In the genomic region with DNA sequence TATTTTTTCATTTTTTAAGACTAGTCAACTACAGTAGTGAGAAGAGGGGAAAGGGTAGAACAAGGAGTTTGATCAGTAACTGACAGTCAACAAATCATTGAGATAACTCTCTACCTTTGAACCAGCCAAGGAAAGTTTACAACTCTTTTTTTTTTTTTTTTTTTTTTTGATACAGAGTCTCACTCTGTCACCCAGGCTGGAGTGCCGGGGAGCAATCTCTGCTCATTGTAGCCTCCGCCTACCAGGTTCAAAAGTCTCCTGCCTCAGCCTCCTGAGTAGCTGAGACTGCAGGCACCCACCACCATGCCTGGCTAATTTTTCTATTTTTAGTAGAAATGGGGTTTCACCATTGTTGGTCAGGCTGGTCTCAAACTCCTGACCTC, we compare ENCODE assay signal across 22 cellular contexts.
"Had no signal": no experiment of that assay in that cellular context is flagged by ENCODE, and none has a peak within 500 bp of the region (broad histone marks: within the 10 kb centered on the region; RNA-seq: fewer than 3 reads in every experiment).

No MANE protein-coding gene starts in this region.

- H3K27ac ChIP-seq: left ventricle myocardium inferior, neutrophil, ovary, tibial artery, uterus, WERI-Rb-1 had no signal

- H3K27me3 Mint-ChIP-seq: activated T-cell treated with anti-CD3 and anti-CD28 coated beads, Interleukin-2, amount 50 U/mL, for 24 hours; stimulated activated naive CD8-positive, alpha-beta T cell treated with anti-CD3 and anti-CD28 coated beads, Interleukin-15, Interleukin-2, amounts not matched to agents 100 ng/mL and 50 ng/mL, for 24 hours had no signal

- H3K36me3 ChIP-seq: left ventricle myocardium inferior, neutrophil, ovary, prostate gland, tibial artery, uterus, WERI-Rb-1 had no signal

- H3K4me3 ChIP-seq: left ventricle myocardium inferior, ovary, prostate gland, tibial artery, uterus had no signal

- ATAC-seq: activated CD8-positive, alpha-beta T cell treated with anti-CD3 and anti-CD28 coated beads, Interleukin-2, amount 10 ng/mL, durations not matched to agents 7 days and 5 days had no signal

- DNase-seq: activated CD4-positive, alpha-beta T cell treated with anti-CD3 and anti-CD28 coated beads, Interleukin-2, amount 50 U/mL, for 1 hour; activated CD4-positive, CD25-positive, alpha-beta regulatory T cell treated with anti-CD3 and anti-CD28 coated beads, Interleukin-2, amount 50 U/mL, for 72 hours; activated CD8-positive, alpha-beta T cell treated with anti-CD3 and anti-CD28 coated beads, Interleukin-2, amount 10 ng/mL, durations not matched to agents 7 days and 5 days; activated naive CD4-positive, alpha-beta T cell treated with anti-CD3 and anti-CD28 coated beads for 36 hours; activated T-cell treated with anti-CD3 and anti-CD28 coated beads, Interleukin-2, amount 50 U/mL, for 24 hours; effector CD4-positive, alpha-beta T cell; erythroblast; foreskin fibroblast; left ventricle myocardium inferior; mammary epithelial cell; midbrain; stimulated activated CD4-positive, alpha-beta T cell treated with anti-CD3 and anti-CD28 coated beads, Interleukin-12 subunit alpha, Interleukin-12 subunit beta, amount 100 ng/mL, for 4 hours; WERI-Rb-1 had no signal

- H3K4me3 Mint-ChIP-seq: activated CD8-positive, alpha-beta T cell treated with anti-CD3 and anti-CD28 coated beads, Interleukin-2, amount 10 ng/mL, durations not matched to agents 7 days and 5 days; activated naive CD4-positive, alpha-beta T cell treated with anti-CD3 and anti-CD28 coated beads for 36 hours; activated T-cell treated with anti-CD3 and anti-CD28 coated beads, Interleukin-2, amount 50 U/mL, for 24 hours; nephron; stimulated activated naive CD8-positive, alpha-beta T cell treated with anti-CD3 and anti-CD28 coated beads, Interleukin-15, Interleukin-2, amounts not matched to agents 100 ng/mL and 50 ng/mL, for 24 hours; T-helper 2 cell treated with Interferon-gamma antibody and Interleukin-4, amounts not matched to agents 5 μg/mL and 100 μg/mL, for 36 hours had no signal

- H3K9me3 Mint-ChIP-seq: activated naive CD4-positive, alpha-beta T cell treated with anti-CD3 and anti-CD28 coated beads for 36 hours; activated T-cell treated with anti-CD3 and anti-CD28 coated beads, Interleukin-2, amount 50 U/mL, for 24 hours; activated T-helper 2 cell treated with anti-CD3 and anti-CD28 coated beads, Interferon-gamma antibody, Interleukin-2, Interleukin-4, amounts not matched to agents 10 μg/mL and 5 μg/mL and 100 μg/mL, durations not matched to agents 14 hours and 24 hours and 36 hours; nephron; stimulated activated naive CD8-positive, alpha-beta T cell treated with anti-CD3 and anti-CD28 coated beads, Interleukin-15, Interleukin-2, amounts not matched to agents 100 ng/mL and 50 ng/mL, for 24 hours; T-helper 2 cell treated with Interferon-gamma antibody and Interleukin-4, amounts not matched to agents 5 μg/mL and 100 μg/mL, for 36 hours had no signal

- H3K9me3 ChIP-seq: left ventricle myocardium inferior, neutrophil, ovary, prostate gland, tibial artery, uterus had no signal

- H3K27me3 ChIP-seq: neutrophil, ovary, tibial artery, uterus had no signal

- H3K27ac Mint-ChIP-seq: activated CD8-positive, alpha-beta T cell treated with anti-CD3 and anti-CD28 coated beads, Interleukin-2, amount 10 ng/mL, durations not matched to agents 7 days and 5 days; activated naive CD4-positive, alpha-beta T cell treated with anti-CD3 and anti-CD28 coated beads for 36 hours; activated T-cell treated with anti-CD3 and anti-CD28 coated beads, Interleukin-2, amount 50 U/mL, for 24 hours; activated T-helper 2 cell treated with anti-CD3 and anti-CD28 coated beads, Interferon-gamma antibody, Interleukin-2, Interleukin-4, amounts not matched to agents 10 μg/mL and 5 μg/mL and 100 μg/mL, durations not matched to agents 14 hours and 24 hours and 36 hours; nephron; stimulated activated naive CD8-positive, alpha-beta T cell treated with anti-CD3 and anti-CD28 coated beads, Interleukin-15, Interleukin-2, amounts not matched to agents 100 ng/mL and 50 ng/mL, for 24 hours; T-helper 2 cell treated with Interferon-gamma antibody and Interleukin-4, amounts not matched to agents 5 μg/mL and 100 μg/mL, for 36 hours had no signal
